ENCODE assay signal across 1 cellular context in genomic region chr9:37436540-37436939, GRCh38.
TF ChIP-seq lines count a peak whose summit lies in the region.

No MANE protein-coding gene starts in this region.

TF ChIP-seq in H1, 55 proteins besides CTCF, POLR2A, EP300 and RAD21:
- no peak for TF ChIP-seq FOSL1 (IDR thresholded peaks at IDR 0.05; ENCODE audit: insufficient read depth, low read depth, low read length)
- TF ChIP-seq NANOG (IDR thresholded peaks at IDR 0.05; ENCODE audit: insufficient read depth, low read depth, low read length, poor library complexity, severe bottlenecking), result no peak
- TF ChIP-seq BCL11A (IDR thresholded peaks at IDR 0.05; ENCODE audit: low read depth in 2 of 2, low read length in 2 of 2), result no peak
- TF ChIP-seq CREB1 (IDR thresholded peaks at IDR 0.05), result no peak
- TF ChIP-seq CHD7 (IDR thresholded peaks at IDR 0.05; ENCODE audit: insufficient replicate concordance, low read length), result no peak
- no peak for TF ChIP-seq BACH1 (IDR thresholded peaks at IDR 0.05; ENCODE audit: low read length)
- TF ChIP-seq EGR1 (IDR thresholded peaks at IDR 0.05; ENCODE audit: borderline replicate concordance, low read depth, low read length), result no peak
- no peak for TF ChIP-seq SUZ12 (IDR thresholded peaks at IDR 0.05; ENCODE audit: low read length)
